ENCODE assay signal across 25 cellular contexts in the genomic region with DNA sequence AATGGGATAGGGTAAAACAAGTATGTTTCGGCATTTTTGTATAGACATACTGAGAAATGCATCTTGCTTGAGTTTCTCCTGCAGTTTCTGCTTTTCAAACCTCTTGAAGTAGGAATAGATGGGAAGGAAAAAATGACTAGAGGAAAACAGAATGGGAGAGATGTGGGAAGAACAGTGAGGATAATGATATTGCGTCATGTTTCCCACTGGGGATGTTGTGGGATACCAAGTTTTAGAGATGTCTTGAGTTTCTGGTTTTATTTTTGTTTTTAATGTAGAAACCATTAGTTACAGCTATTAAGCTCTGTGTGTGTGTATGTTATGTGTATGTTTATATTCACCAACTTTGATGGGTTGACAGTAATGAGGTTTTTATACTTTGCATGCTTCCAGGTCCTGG. TPM values are rescaled to one million over a fixed set of nuclear protein-coding genes. Genes with fewer than 3 reads are reported as not detected.
A peak's percentile ranks its signal among the peaks of the same experiment; 100 is the strongest.
DNase-seq lines count a peak whose midpoint lies in the region; ATAC-seq, FAIRE-seq and TF ChIP-seq lines count a peak whose summit lies in the region.
"Had no signal": no experiment of that assay in that cellular context is flagged by ENCODE, and none has a peak within 500 bp of the region (broad histone marks: within the 10 kb centered on the region; RNA-seq: fewer than 3 reads in every experiment).

No MANE protein-coding gene starts in this region.

- no peak overlapping the region for H3K4me2 ChIP-seq in HepG2 (ENCODE audit: low read depth, low read length)
- H3K4me2 ChIP-seq: BLaER1 had no signal

- WGBS in HepG2 (ENCODE audit: low lambda C conversion rate): over 99% methylated on average over 2 of the region's 2 CpGs
- 96% methylated on average over 2 of the region's 2 CpGs for WGBS in right lobe of liver (ENCODE audit: insufficient coverage, low coverage, low lambda C conversion rate, missing lambda C conversion rate)

- H3K4me1 Mint-ChIP-seq in T-helper 2 cell treated with Interferon-gamma antibody and Interleukin-4, amounts not matched to agents 5 μg/mL and 100 μg/mL, for 36 hours (ENCODE audit: low read depth): peaks cover 1% of the 10 kb centered on the region
- no peaks in the 10 kb centered on the region for H3K4me1 Mint-ChIP-seq in activated T-helper 17 cell treated with anti-CD3 and anti-CD28 coated beads, Interleukin-2, amount 50 U/mL, for 72 hours
- H3K4me1 Mint-ChIP-seq: B cell had no signal

- no peak overlapping the region for H2AFZ ChIP-seq in HepG2 (ENCODE audit: low read length)

- no peaks in the 10 kb centered on the region for H3K79me2 ChIP-seq in HepG2 (ENCODE audit: insufficient read depth, low read length)

- no peak overlapping the region for H3K9ac ChIP-seq in HepG2 (ENCODE audit: insufficient read depth, low read depth, low read length)
- H3K9ac ChIP-seq: BLaER1 had no signal

- H3K4me1 ChIP-seq in HepG2 (ENCODE audit: insufficient read depth, low read length) (no peaks in the 10 kb centered on the region), right lobe of liver (no peaks in the 10 kb centered on the region)
- H3K4me1 ChIP-seq: BLaER1, HAP-1 had no signal

- H3K27ac ChIP-seq in HepG2 (ENCODE audit: extremely low read length, insufficient read depth, low read length) (no peak overlapping the region), right lobe of liver (no peak overlapping the region)
- H3K27ac ChIP-seq: 22Rv1, BLaER1, C4-2B had no signal

- peaks cover 51% of the 10 kb centered on the region for H3K36me3 Mint-ChIP-seq in T-helper 2 cell treated with Interferon-gamma antibody and Interleukin-4, amounts not matched to agents 5 μg/mL and 100 μg/mL, for 36 hours (ENCODE audit: low read depth)
- peaks cover 99% of the 10 kb centered on the region for H3K36me3 Mint-ChIP-seq in activated T-helper 17 cell treated with anti-CD3 and anti-CD28 coated beads, Interleukin-2, amount 50 U/mL, for 72 hours (ENCODE audit: low read depth)

- H3K4me3 Mint-ChIP-seq in T-helper 2 cell treated with Interferon-gamma antibody and Interleukin-4, amounts not matched to agents 5 μg/mL and 100 μg/mL, for 36 hours: no peak overlapping the region
- H3K4me3 Mint-ChIP-seq in activated T-helper 17 cell treated with anti-CD3 and anti-CD28 coated beads, Interleukin-2, amount 50 U/mL, for 72 hours: no peak overlapping the region
- H3K4me3 Mint-ChIP-seq: B cell; CD4-positive, CD25-positive, alpha-beta regulatory T cell had no signal

- TF ChIP-seq EP300 in HepG2 (IDR thresholded peaks at IDR 0.05; ENCODE audit: low read depth in 2 of 2, low read length in 2 of 2): no peak
- TF ChIP-seq EP300 in HepG2 (CRISPR knock-in tag; IDR thresholded peaks at IDR 0.05; ENCODE audit: borderline replicate concordance): no peak

- no peaks in the 10 kb centered on the region for H3K9me3 ChIP-seq in HepG2 (ENCODE audit: low read length)
- no peaks in the 10 kb centered on the region for H3K9me3 ChIP-seq in right lobe of liver
- H3K9me3 ChIP-seq: BLaER1, HAP-1 had no signal

- CTCF ChIA-PET in HepG2 (lab: Yijun Ruan, JAX; ENCODE audit: low intra/inter-chr PET ratio, low total read pairs): no interaction called here

- H4K20me1 ChIP-seq in HepG2 (ENCODE audit: insufficient read depth, low read length): no peaks in the 10 kb centered on the region
- H4K20me1 ChIP-seq: BLaER1 had no signal

- no peak for FAIRE-seq in HepG2 (lab: Jason Lieb, UNC)
- FAIRE-seq: A204.1, GM12891, GM18507, H54 had no signal

- ATAC-seq in HepG2: no peak
- no peak for ATAC-seq in right lobe of liver
- ATAC-seq in activated T-helper 17 cell treated with anti-CD3 and anti-CD28 coated beads, Interleukin-2, amount 50 U/mL, for 72 hours (replicated peaks): no peak

- H3K4me3 ChIP-seq in HepG2 (replicated peaks in 1 of 3; ENCODE audit: insufficient read depth in 1 of 3, low read depth in 2 of 3, low read length in 3 of 3) (no peak overlapping the region), right lobe of liver (no peak overlapping the region)
- H3K4me3 ChIP-seq: BLaER1, HAP-1 had no signal

- no TSS peak for BruUV-seq in HepG2 (replicated peaks; lab: Mats Ljungman, UMichigan)

- no peak for TF ChIP-seq CTCF in HepG2 (CRISPR knock-in tag; IDR thresholded peaks at IDR 0.05)
- TF ChIP-seq CTCF in right lobe of liver (IDR thresholded peaks at IDR 0.05): no peak

- POLR2A ChIA-PET in HepG2 (lab: Yijun Ruan, JAX): no interaction called here

- intact Hi-C loops in HepG2 (cut with micrococcal nuclease; ENCODE audit: unreplicated experiment): loop anchor here (10.0 kb wide), 1 partner anchor 64 kb away; no protein-coding TSS in a partner anchor
- intact Hi-C loops in right lobe of liver (cut with DNase I): no loop called here

- TF ChIP-seq POLR2A in HepG2 (IDR thresholded peaks at IDR 0.05; ENCODE audit: insufficient read depth in 1 of 2, low read depth in 2 of 2, low read length in 2 of 2): no peak
- TF ChIP-seq POLR2A in right lobe of liver (IDR thresholded peaks at IDR 0.05): no peak

- H3K36me3 ChIP-seq in HepG2 (replicated peaks in 1 of 2; ENCODE audit: control insufficient read depth in 1 of 2, insufficient read depth in 2 of 2, low read length in 2 of 2) (peaks cover 15 to 56% of the 10 kb centered on the region in 2 experiments), right lobe of liver (peaks cover 0 to 25% (median 3%) of the 10 kb centered on the region in 4 donors)

- H3K27me3 Mint-ChIP-seq in T-helper 2 cell treated with Interferon-gamma antibody and Interleukin-4, amounts not matched to agents 5 μg/mL and 100 μg/mL, for 36 hours (ENCODE audit: low read depth): no peaks in the 10 kb centered on the region
- H3K27me3 Mint-ChIP-seq in activated T-helper 17 cell treated with anti-CD3 and anti-CD28 coated beads, Interleukin-2, amount 50 U/mL, for 72 hours: no peaks in the 10 kb centered on the region
- H3K27me3 Mint-ChIP-seq: B cell; CD4-positive, CD25-positive, alpha-beta regulatory T cell had no signal

- TF ChIP-seq RAD21 in HepG2 (CRISPR knock-in tag; IDR thresholded peaks at IDR 0.05): no peak

- DNase-seq in T-helper 2 cell treated with Interferon-gamma antibody and Interleukin-4, amounts not matched to agents 5 μg/mL and 100 μg/mL, for 36 hours (ENCODE audit: low spot score): no peak
- DNase-seq in T-helper 2 cell (no peak), HepG2 (ENCODE audit: low spot score) (no peak), right lobe of liver (no peak), fibroblast of peridontal ligament (ENCODE audit: extremely low read depth) (peak; percentile 64), Kasumi-1 (lab: John Stamatoyannopoulos, UW) (no peak), NCI-H1930 (lab: John Stamatoyannopoulos, UW) (no peak)
- DNase-seq: Calu3; CD4-positive, CD25-positive, alpha-beta regulatory T cell; COR-L47; DMS53; DMS79 treated with DMSO at 0.1 percent for 48 hours; GF-D8; GOT3 had no signal

- H3K27ac Mint-ChIP-seq in T-helper 2 cell treated with Interferon-gamma antibody and Interleukin-4, amounts not matched to agents 5 μg/mL and 100 μg/mL, for 36 hours: peak overlapping the region; percentile 38
- H3K27ac Mint-ChIP-seq in activated T-helper 17 cell treated with anti-CD3 and anti-CD28 coated beads, Interleukin-2, amount 50 U/mL, for 72 hours: peak overlapping the region; percentile 39
- H3K27ac Mint-ChIP-seq: B cell had no signal

- in situ Hi-C loops in HepG2 (cut with HindIII; ENCODE audit: extremely low pct_ligation_motif_present, low pct_unique_long_range_greater_than_20kb): no loop called here

- H3K27me3 ChIP-seq in HepG2 (ENCODE audit: control insufficient read depth in 1 of 2, insufficient read depth in 2 of 2, low read length in 2 of 2) (no peaks in the 10 kb centered on the region), right lobe of liver (no peaks in the 10 kb centered on the region)
- H3K27me3 ChIP-seq: BLaER1 had no signal

- no peaks in the 10 kb centered on the region for H3K9me3 Mint-ChIP-seq in T-helper 2 cell treated with Interferon-gamma antibody and Interleukin-4, amounts not matched to agents 5 μg/mL and 100 μg/mL, for 36 hours
- no peaks in the 10 kb centered on the region for H3K9me3 Mint-ChIP-seq in activated T-helper 17 cell treated with anti-CD3 and anti-CD28 coated beads, Interleukin-2, amount 50 U/mL, for 72 hours

RNA-seq across cellular contexts. Expression of a gene that starts 24.6 kb away (rescaled TPM):
- total RNA-seq in HepG2 (2016; rRNA removed; fragmentation: Illumina TruSeq; extraction: Trizol): 25.0 and 35.5 TPM in 2 replicates
- total RNA-seq in HepG2 (2016; cell fraction: cytosol; rRNA removed; fragmentation: Illumina TruSeq; extraction: Trizol; ENCODE audit: low read depth): 3.9 and 4.1 TPM in 2 replicates
- total RNA-seq in HepG2 (2016; cell fraction: insoluble cytoplasmic fraction; rRNA removed; fragmentation: Illumina TruSeq; extraction: Trizol): 23.3 and 37.4 TPM in 2 replicates
- 8.7 and 10.2 TPM in 2 replicates for total RNA-seq in HepG2 (2016; cell fraction: membrane; rRNA removed; fragmentation: Illumina TruSeq; extraction: Trizol)
- total RNA-seq in HepG2 (2016; cell fraction: nucleus; rRNA removed; fragmentation: Illumina TruSeq; extraction: Trizol): 16.3 and 26.4 TPM in 2 replicates
- polyA plus RNA-seq in HepG2 (2011; rRNA removed): 6.3 and 11.6 TPM in 2 replicates
- 4.3 and 5.1 TPM in 2 replicates for polyA plus RNA-seq in HepG2 (2011; cell fraction: cytosol; rRNA removed)
- 6.0 and 7.3 TPM in 2 replicates for polyA plus RNA-seq in HepG2 (2011; cell fraction: nucleus; rRNA removed)
- 7.4 and 10.6 TPM in 2 replicates for polyA plus RNA-seq in HepG2 (2012)
- polyA plus RNA-seq in HepG2 (2016; cell fraction: cytosol; fragmentation: Illumina TruSeq; extraction: Trizol; ENCODE audit: low read depth): 0.88 and 1.2 TPM in 2 replicates
- 18.1 and 19.7 TPM in 2 replicates for polyA plus RNA-seq in HepG2 (2016; cell fraction: insoluble cytoplasmic fraction; fragmentation: Illumina TruSeq; extraction: Trizol; ENCODE audit: low read depth)
- 2.0 and 2.6 TPM in 2 replicates for polyA plus RNA-seq in HepG2 (2016; cell fraction: membrane; fragmentation: Illumina TruSeq; extraction: Trizol; ENCODE audit: low read depth)
- polyA plus RNA-seq in HepG2 (2016; cell fraction: nucleus; fragmentation: Illumina TruSeq; extraction: Trizol; ENCODE audit: insufficient read depth, low read depth): 28.4 and 32.9 TPM in 2 replicates
- polyA minus RNA-seq in HepG2 (2011; rRNA and poly(A)+ RNA removed; ENCODE audit: low replicate concordance): 19.1 and 21.9 TPM in 2 replicates
- polyA minus RNA-seq in HepG2 (2011; cell fraction: cytosol; rRNA and poly(A)+ RNA removed): 9.2 and 9.5 TPM in 2 replicates
- polyA minus RNA-seq in HepG2 (2011; cell fraction: nucleus; rRNA and poly(A)+ RNA removed): 16.1 and 23.9 TPM in 2 replicates
- total RNA-seq in right lobe of liver: 1 to 10 TPM; 5.1 to 9.3 (median 6.8) TPM
- total RNA-seq in activated T-helper 17 cell treated with anti-CD3 and anti-CD28 coated beads, Interleukin-2, amount 50 U/mL, for 72 hours: 10 to 100 TPM; 55.5 to 67.8 TPM

RNA-seq across cellular contexts. Expression of a gene that starts 24.8 kb away (rescaled TPM):
- total RNA-seq in HepG2 (2016; rRNA removed; fragmentation: Illumina TruSeq; extraction: Trizol) (68.0 and 71.3 TPM in 2 replicates), right lobe of liver (10 to 100 TPM; 11.3 to 16.3 (median 12.6) TPM)
- total RNA-seq in HepG2 (2016; cell fraction: cytosol; rRNA removed; fragmentation: Illumina TruSeq; extraction: Trizol; ENCODE audit: low read depth): 43.0 and 45.0 TPM in 2 replicates
- total RNA-seq in HepG2 (2016; cell fraction: insoluble cytoplasmic fraction; rRNA removed; fragmentation: Illumina TruSeq; extraction: Trizol): 65.7 and 67.2 TPM in 2 replicates
- 23.7 TPM in 2 replicates for total RNA-seq in HepG2 (2016; cell fraction: membrane; rRNA removed; fragmentation: Illumina TruSeq; extraction: Trizol)
- 73.2 and 82.9 TPM in 2 replicates for total RNA-seq in HepG2 (2016; cell fraction: nucleus; rRNA removed; fragmentation: Illumina TruSeq; extraction: Trizol)
- polyA plus RNA-seq in HepG2 (2011; rRNA removed): 52.2 and 67.6 TPM in 2 replicates
- polyA plus RNA-seq in HepG2 (2011; cell fraction: cytosol; rRNA removed): 37.2 and 41.2 TPM in 2 replicates
- 76.2 and 81.3 TPM in 2 replicates for polyA plus RNA-seq in HepG2 (2011; cell fraction: nucleus; rRNA removed)
- polyA plus RNA-seq in HepG2 (2012): 38.5 and 46.5 TPM in 2 replicates
- polyA plus RNA-seq in HepG2 (2016; cell fraction: cytosol; fragmentation: Illumina TruSeq; extraction: Trizol; ENCODE audit: low read depth): 3.0 and 3.2 TPM in 2 replicates
- 46.2 and 52.7 TPM in 2 replicates for polyA plus RNA-seq in HepG2 (2016; cell fraction: insoluble cytoplasmic fraction; fragmentation: Illumina TruSeq; extraction: Trizol; ENCODE audit: low read depth)
- 6.5 and 8.3 TPM in 2 replicates for polyA plus RNA-seq in HepG2 (2016; cell fraction: membrane; fragmentation: Illumina TruSeq; extraction: Trizol; ENCODE audit: low read depth)
- polyA plus RNA-seq in HepG2 (2016; cell fraction: nucleus; fragmentation: Illumina TruSeq; extraction: Trizol; ENCODE audit: insufficient read depth, low read depth): 119 and 127 TPM in 2 replicates
- polyA minus RNA-seq in HepG2 (2011; rRNA and poly(A)+ RNA removed; ENCODE audit: low replicate concordance): 114 and 153 TPM in 2 replicates
- polyA minus RNA-seq in HepG2 (2011; cell fraction: cytosol; rRNA and poly(A)+ RNA removed): 45.0 and 52.2 TPM in 2 replicates
- polyA minus RNA-seq in HepG2 (2011; cell fraction: nucleus; rRNA and poly(A)+ RNA removed): 83.3 and 113 TPM in 2 replicates
- 100 to 1,000 TPM in 1 of 2 donors, 10 to 100 TPM in 1; 67.3 to 109 TPM for total RNA-seq in activated T-helper 17 cell treated with anti-CD3 and anti-CD28 coated beads, Interleukin-2, amount 50 U/mL, for 72 hours

RNA-seq across cellular contexts. Expression of a gene that starts 28.5 kb away (rescaled TPM):
- total RNA-seq in HepG2 (2016; rRNA removed; fragmentation: Illumina TruSeq; extraction: Trizol): 12.6 and 26.9 TPM in 2 replicates
- 7.3 and 7.5 TPM in 2 replicates for total RNA-seq in HepG2 (2016; cell fraction: cytosol; rRNA removed; fragmentation: Illumina TruSeq; extraction: Trizol; ENCODE audit: low read depth)
- total RNA-seq in HepG2 (2016; cell fraction: insoluble cytoplasmic fraction; rRNA removed; fragmentation: Illumina TruSeq; extraction: Trizol): 12.6 and 27.4 TPM in 2 replicates
- total RNA-seq in HepG2 (2016; cell fraction: membrane; rRNA removed; fragmentation: Illumina TruSeq; extraction: Trizol): 12.6 and 13.7 TPM in 2 replicates
- total RNA-seq in HepG2 (2016; cell fraction: nucleus; rRNA removed; fragmentation: Illumina TruSeq; extraction: Trizol): 33.1 and 38.3 TPM in 2 replicates
- 88.2 and 125 TPM in 2 replicates for polyA plus RNA-seq in HepG2 (2011; rRNA removed)
- polyA plus RNA-seq in HepG2 (2011; cell fraction: cytosol; rRNA removed): 63.6 and 70.6 TPM in 2 replicates
- polyA plus RNA-seq in HepG2 (2011; cell fraction: nucleus; rRNA removed): 320 and 379 TPM in 2 replicates
- polyA plus RNA-seq in HepG2 (2012): 47.9 and 57.6 TPM in 2 replicates
- polyA plus RNA-seq in HepG2 (2016; cell fraction: cytosol; fragmentation: Illumina TruSeq; extraction: Trizol; ENCODE audit: low read depth): 3.6 and 4.1 TPM in 2 replicates
- polyA plus RNA-seq in HepG2 (2016; cell fraction: insoluble cytoplasmic fraction; fragmentation: Illumina TruSeq; extraction: Trizol; ENCODE audit: low read depth): 14.0 and 17.9 TPM in 2 replicates
- polyA plus RNA-seq in HepG2 (2016; cell fraction: membrane; fragmentation: Illumina TruSeq; extraction: Trizol; ENCODE audit: low read depth): 9.7 and 10.2 TPM in 2 replicates
- 87.7 and 90.6 TPM in 2 replicates for polyA plus RNA-seq in HepG2 (2016; cell fraction: nucleus; fragmentation: Illumina TruSeq; extraction: Trizol; ENCODE audit: insufficient read depth, low read depth)
- 115 and 123 TPM in 2 replicates for polyA minus RNA-seq in HepG2 (2011; rRNA and poly(A)+ RNA removed; ENCODE audit: low replicate concordance)
- polyA minus RNA-seq in HepG2 (2011; cell fraction: cytosol; rRNA and poly(A)+ RNA removed): 22.8 and 31.0 TPM in 2 replicates
- 91.9 and 126 TPM in 2 replicates for polyA minus RNA-seq in HepG2 (2011; cell fraction: nucleus; rRNA and poly(A)+ RNA removed)
- total RNA-seq in right lobe of liver: 10 to 100 TPM; 12.5 to 39.9 (median 19.2) TPM
- 10 to 100 TPM; 64.2 to 67.3 TPM for total RNA-seq in activated T-helper 17 cell treated with anti-CD3 and anti-CD28 coated beads, Interleukin-2, amount 50 U/mL, for 72 hours

RNA-seq across cellular contexts. Expression of a gene that starts 35.0 kb away (rescaled TPM):
- total RNA-seq in HepG2 (2016; rRNA removed; fragmentation: Illumina TruSeq; extraction: Trizol) (54.2 and 69.8 TPM in 2 replicates), right lobe of liver (10 to 100 TPM; 11.7 to 31.7 (median 14.6) TPM)
- 19.9 and 20.6 TPM in 2 replicates for total RNA-seq in HepG2 (2016; cell fraction: cytosol; rRNA removed; fragmentation: Illumina TruSeq; extraction: Trizol; ENCODE audit: low read depth)
- 51.2 and 74.6 TPM in 2 replicates for total RNA-seq in HepG2 (2016; cell fraction: insoluble cytoplasmic fraction; rRNA removed; fragmentation: Illumina TruSeq; extraction: Trizol)
- total RNA-seq in HepG2 (2016; cell fraction: membrane; rRNA removed; fragmentation: Illumina TruSeq; extraction: Trizol): 31.1 and 31.4 TPM in 2 replicates
- total RNA-seq in HepG2 (2016; cell fraction: nucleus; rRNA removed; fragmentation: Illumina TruSeq; extraction: Trizol): 23.1 and 28.7 TPM in 2 replicates
- 55.5 and 57.8 TPM in 2 replicates for polyA plus RNA-seq in HepG2 (2011; rRNA removed)
- 66.7 and 73.3 TPM in 2 replicates for polyA plus RNA-seq in HepG2 (2011; cell fraction: cytosol; rRNA removed)
- polyA plus RNA-seq in HepG2 (2011; cell fraction: nucleus; rRNA removed): 28.1 and 41.3 TPM in 2 replicates
- 25.3 and 25.7 TPM in 2 replicates for polyA plus RNA-seq in HepG2 (2012)
- 6.9 and 7.7 TPM in 2 replicates for polyA plus RNA-seq in HepG2 (2016; cell fraction: cytosol; fragmentation: Illumina TruSeq; extraction: Trizol; ENCODE audit: low read depth)
- 65.0 and 72.9 TPM in 2 replicates for polyA plus RNA-seq in HepG2 (2016; cell fraction: insoluble cytoplasmic fraction; fragmentation: Illumina TruSeq; extraction: Trizol; ENCODE audit: low read depth)
- polyA plus RNA-seq in HepG2 (2016; cell fraction: membrane; fragmentation: Illumina TruSeq; extraction: Trizol; ENCODE audit: low read depth): 10.2 and 12.3 TPM in 2 replicates
- polyA plus RNA-seq in HepG2 (2016; cell fraction: nucleus; fragmentation: Illumina TruSeq; extraction: Trizol; ENCODE audit: insufficient read depth, low read depth): 46.3 and 54.1 TPM in 2 replicates
- 61.4 and 71.9 TPM in 2 replicates for polyA minus RNA-seq in HepG2 (2011; rRNA and poly(A)+ RNA removed; ENCODE audit: low replicate concordance)
- polyA minus RNA-seq in HepG2 (2011; cell fraction: cytosol; rRNA and poly(A)+ RNA removed): 21.1 and 25.8 TPM in 2 replicates
- polyA minus RNA-seq in HepG2 (2011; cell fraction: nucleus; rRNA and poly(A)+ RNA removed): 13.6 and 19.1 TPM in 2 replicates
- total RNA-seq in activated T-helper 17 cell treated with anti-CD3 and anti-CD28 coated beads, Interleukin-2, amount 50 U/mL, for 72 hours: 10 to 100 TPM; 44.4 to 44.7 TPM

RNA-seq across cellular contexts. Expression of a gene that starts 44.2 kb away (rescaled TPM):
- total RNA-seq in HepG2 (2016; rRNA removed; fragmentation: Illumina TruSeq; extraction: Trizol) (0.04 TPM in 1 of 2 replicates, not detected in the other), right lobe of liver (not detected)
- not detected in 2 replicates for total RNA-seq in HepG2 (2016; cell fraction: cytosol; rRNA removed; fragmentation: Illumina TruSeq; extraction: Trizol; ENCODE audit: low read depth)
- total RNA-seq in HepG2 (2016; cell fraction: insoluble cytoplasmic fraction; rRNA removed; fragmentation: Illumina TruSeq; extraction: Trizol): not detected in 2 replicates
- total RNA-seq in HepG2 (2016; cell fraction: membrane; rRNA removed; fragmentation: Illumina TruSeq; extraction: Trizol): not detected in 2 replicates
- total RNA-seq in HepG2 (2016; cell fraction: nucleus; rRNA removed; fragmentation: Illumina TruSeq; extraction: Trizol): not detected in 2 replicates
- not detected in 2 replicates for polyA plus RNA-seq in HepG2 (2011; rRNA removed)
- polyA plus RNA-seq in HepG2 (2011; cell fraction: cytosol; rRNA removed): not detected in 2 replicates
- polyA plus RNA-seq in HepG2 (2011; cell fraction: nucleus; rRNA removed): 0.10 TPM in 1 of 2 replicates, not detected in the other
- 0.15 and 0.40 TPM in 2 replicates for polyA plus RNA-seq in HepG2 (2012)
- not detected in 2 replicates for polyA plus RNA-seq in HepG2 (2016; cell fraction: cytosol; fragmentation: Illumina TruSeq; extraction: Trizol; ENCODE audit: low read depth)
- polyA plus RNA-seq in HepG2 (2016; cell fraction: insoluble cytoplasmic fraction; fragmentation: Illumina TruSeq; extraction: Trizol; ENCODE audit: low read depth): not detected in 2 replicates
- not detected in 2 replicates for polyA plus RNA-seq in HepG2 (2016; cell fraction: membrane; fragmentation: Illumina TruSeq; extraction: Trizol; ENCODE audit: low read depth)
- not detected in 2 replicates for polyA plus RNA-seq in HepG2 (2016; cell fraction: nucleus; fragmentation: Illumina TruSeq; extraction: Trizol; ENCODE audit: insufficient read depth, low read depth)
- not detected in 2 replicates for polyA minus RNA-seq in HepG2 (2011; rRNA and poly(A)+ RNA removed; ENCODE audit: low replicate concordance)
- polyA minus RNA-seq in HepG2 (2011; cell fraction: cytosol; rRNA and poly(A)+ RNA removed): not detected in 2 replicates
- not detected in 2 replicates for polyA minus RNA-seq in HepG2 (2011; cell fraction: nucleus; rRNA and poly(A)+ RNA removed)
- total RNA-seq in activated T-helper 17 cell treated with anti-CD3 and anti-CD28 coated beads, Interleukin-2, amount 50 U/mL, for 72 hours: under 1 TPM; 0.09 to 0.66 TPM
- total RNA-seq: B cell, Daoy had no signal
